In genomic region chr11:47399860-47400812, GRCh38 we compare ENCODE assay signal across 8 cellular contexts. TPM values are rescaled to one million over a fixed set of nuclear protein-coding genes. Genes with fewer than 3 reads are reported as not detected.
DNase-seq lines count a peak whose midpoint lies in the region; ATAC-seq and TF ChIP-seq lines count a peak whose summit lies in the region.

No MANE protein-coding gene starts in this region.

- H3K9ac ChIP-seq in GM23248 = peak overlapping the region; percentile 46

- H3K4me3 ChIP-seq in GM23248 = peak overlapping the region; percentile 61

- peak; percentile 55 for TF ChIP-seq POLR2A in GM18505 (IDR thresholded peaks at IDR 0.05; ENCODE audit: borderline replicate concordance, extremely low read depth, insufficient read depth, insufficient read length)

- H3K9me3 Mint-ChIP-seq in stimulated activated naive CD8-positive, alpha-beta T cell treated with anti-CD3 and anti-CD28 coated beads, Interleukin-15, amount 100 ng/mL, for 72 hours = no peaks in the 10 kb centered on the region

- no peaks in the 10 kb centered on the region for H3K4me1 ChIP-seq in GM23248 (ENCODE audit: insufficient read depth)

- peak overlapping the region; percentile 84 to 86 for H3K4me3 Mint-ChIP-seq in stimulated activated naive CD8-positive, alpha-beta T cell treated with anti-CD3 and anti-CD28 coated beads, Interleukin-15, amount 100 ng/mL, for 72 hours

- H3K27ac Mint-ChIP-seq in stimulated activated naive CD8-positive, alpha-beta T cell treated with anti-CD3 and anti-CD28 coated beads, Interleukin-15, amount 100 ng/mL, for 72 hours = peak overlapping the region; percentile 93 to 94

- H3K27me3 ChIP-seq in GM23248 (replicated peaks; ENCODE audit: insufficient read depth) = no peaks in the 10 kb centered on the region

- H3K4me2 ChIP-seq in GM23248 (ENCODE audit: unreplicated experiment) = peak overlapping the region; percentile 23

- no peaks in the 10 kb centered on the region for H3K79me2 ChIP-seq in GM23248 (ENCODE audit: insufficient read depth)

- no peaks in the 10 kb centered on the region for H4K20me1 ChIP-seq in GM23248 (ENCODE audit: insufficient read depth)

- 11 to 15% methylated on average over 20 to 23 of the region's 47 CpGs for WGBS in GM23248 (ENCODE audit: low coverage in 1 of 2, low lambda C conversion rate in 2 of 2, missing lambda C conversion rate in 2 of 2), 2 experiments

- H3K36me3 ChIP-seq in GM23248 (ENCODE audit: low read depth) = no peaks in the 10 kb centered on the region

- no peaks in the 10 kb centered on the region for H3K27me3 Mint-ChIP-seq in stimulated activated naive CD8-positive, alpha-beta T cell treated with anti-CD3 and anti-CD28 coated beads, Interleukin-15, amount 100 ng/mL, for 72 hours

- H3K9me2 ChIP-seq in GM23248 (ENCODE audit: insufficient read depth) = no peaks in the 10 kb centered on the region

- H3F3A ChIP-seq in GM23248 (ENCODE audit: insufficient read depth) = peaks cover 5% of the 10 kb centered on the region; the same call in 1 of the 2 replicates

- no peak overlapping the region for H3K27ac ChIP-seq in GM23248
- H3K27ac ChIP-seq in angular gyrus (ENCODE audit: low read depth, low read length) = peak overlapping the region; percentile 48

- H3K4me1 Mint-ChIP-seq in stimulated activated naive CD8-positive, alpha-beta T cell treated with anti-CD3 and anti-CD28 coated beads, Interleukin-15, amount 100 ng/mL, for 72 hours = peaks cover 35% of the 10 kb centered on the region

- peak; percentile 45 for ATAC-seq in GM18505 (IDR thresholded peaks at IDR 0.05; ENCODE audit: unreplicated experiment)
- ATAC-seq in stimulated activated naive CD8-positive, alpha-beta T cell treated with anti-CD3 and anti-CD28 coated beads, Interleukin-15, amount 100 ng/mL, for 72 hours = peak; percentile 74

- H3K9me3 ChIP-seq in GM23248 (ENCODE audit: low read depth) = no peaks in the 10 kb centered on the region

- DNase-seq in GM23248 (no peak), NCI-H146 treated with DMSO at 0.1 percent for 48 hours (lab: John Stamatoyannopoulos, UW; ENCODE audit: unreplicated experiment) (peak; percentile 3), iPS-NIHi11 (ENCODE audit: low spot score) (peak; percentile 88), medulla oblongata (ENCODE audit: extremely low spot score) (no peak), COR-L47 (lab: John Stamatoyannopoulos, UW) (no peak)
- DNase-seq in stimulated activated naive CD8-positive, alpha-beta T cell treated with anti-CD3 and anti-CD28 coated beads, Interleukin-15, amount 100 ng/mL, for 72 hours = no peak

- peak overlapping the region; percentile 75 for H2AFZ ChIP-seq in GM23248

- in situ Hi-C loops in GM23248 (cut with MboI) = no loop called here

RNA-seq across cellular contexts. Expression of gene SLC39A13, which starts 8.3 kb away (rescaled TPM):
- total RNA-seq in GM23248 (2014; rRNA removed; shearing (Covaris generic)) = 183 and 189 TPM in 2 replicates
- polyA plus RNA-seq in GM23248 (2016; fragmentation: Nextera tagmentation; extraction: Ambion mirVana) = 175 and 183 TPM in 2 replicates

RNA-seq across cellular contexts. Expression of gene SPI1, which starts 21.8 kb away (rescaled TPM):
- total RNA-seq in GM23248 (2014; rRNA removed; shearing (Covaris generic)) = not detected in 2 replicates
- polyA plus RNA-seq in GM23248 (2016; fragmentation: Nextera tagmentation; extraction: Ambion mirVana) = 0.30 TPM in 1 of 2 replicates, not detected in the other

RNA-seq across cellular contexts. Expression of gene PSMC3, which starts 26.1 kb away (rescaled TPM):
- 139 and 151 TPM in 2 replicates for total RNA-seq in GM23248 (2014; rRNA removed; shearing (Covaris generic))
- polyA plus RNA-seq in GM23248 (2016; fragmentation: Nextera tagmentation; extraction: Ambion mirVana) = 212 and 220 TPM in 2 replicates

RNA-seq across cellular contexts. Expression of gene MYBPC3, which starts 47.6 kb away (rescaled TPM):
- total RNA-seq in GM23248 (2014; rRNA removed; shearing (Covaris generic)) = not detected in 2 replicates
- polyA plus RNA-seq in GM23248 (2016; fragmentation: Nextera tagmentation; extraction: Ambion mirVana) = 0.08 TPM in 1 of 2 replicates, not detected in the other

RNA-seq across cellular contexts. Expression of gene RAPSN, which starts 48.8 kb away (rescaled TPM):
- total RNA-seq in GM23248 (2014; rRNA removed; shearing (Covaris generic)) = 0.13 and 0.22 TPM in 2 replicates
- 0.11 TPM in 1 of 2 replicates, not detected in the other for polyA plus RNA-seq in GM23248 (2016; fragmentation: Nextera tagmentation; extraction: Ambion mirVana)

Comparison
In these comparisons a context has a peak if more than half of its experiments do, and no peak if none do; other contexts are left out.
1. DNase-seq: peak in NCI-H146 treated with DMSO at 0.1 percent for 48 hours (single experiment) and iPS-NIHi11 (single experiment); none in GM23248 (single experiment), stimulated activated naive CD8-positive, alpha-beta T cell treated with anti-CD3 and anti-CD28 coated beads, Interleukin-15, amount 100 ng/mL, for 72 hours (0 of 2), medulla oblongata (single experiment) and COR-L47 (single experiment).